19 cellular contexts compared by ENCODE assay signal in genomic region chr2:167136876-167137579, GRCh38.
DNase-seq lines count a peak whose midpoint lies in the region; ATAC-seq, FAIRE-seq and TF ChIP-seq lines count a peak whose summit lies in the region.
"Had no signal": no experiment of that assay in that cellular context is flagged by ENCODE, and none has a peak within 500 bp of the region (broad histone marks: within the 10 kb centered on the region; RNA-seq: fewer than 3 reads in every experiment).

No MANE protein-coding gene starts in this region.

- POLR2A ChIA-PET in MCF 10A (lab: Yijun Ruan, JAX), result no interaction called here

- H3K4me2 ChIP-seq in mammary epithelial cell (ENCODE audit: insufficient read depth, low read depth, low read length) (peak overlapping the region; percentile 40), trophoblast cell (ENCODE audit: low read length) (no peak overlapping the region)
- H3K4me2 ChIP-seq: GM23338 had no signal

- intact Hi-C loops in mammary epithelial cell (cut with micrococcal nuclease), result loop anchor here (10.0 kb wide), 1 partner anchor 158 kb away; the partner anchor contains the start of gene B3GALT1
- intact Hi-C loops in MCF 10A (cut with micrococcal nuclease), result no loop called here

- H2BK12ac ChIP-seq in trophoblast cell (ENCODE audit: low read length), result no peak overlapping the region

- H4K91ac ChIP-seq in trophoblast cell (ENCODE audit: low read depth, low read length), result no peak overlapping the region

- H4K20me1 ChIP-seq in mammary epithelial cell (ENCODE audit: insufficient read depth, low read length), result no peaks in the 10 kb centered on the region

- H3K18ac ChIP-seq in trophoblast cell (ENCODE audit: low read length), result no peak overlapping the region

- no peaks in the 10 kb centered on the region for H3K9me3 Mint-ChIP-seq in MCF 10A (ENCODE audit: unreplicated experiment)
- no peaks in the 10 kb centered on the region for H3K9me3 Mint-ChIP-seq in endothelial cell (ENCODE audit: unreplicated experiment)
- H3K9me3 Mint-ChIP-seq: GM23338 had no signal

- BruUV-seq in mammary epithelial cell (replicated peaks; lab: Mats Ljungman, UMichigan), result no TSS peak
- BruUV-seq in MCF 10A (replicated peaks; lab: Mats Ljungman, UMichigan), result no TSS peak

- no peak overlapping the region for H4K8ac ChIP-seq in trophoblast cell (ENCODE audit: low read depth, low read length)

- no peak overlapping the region for H2BK5ac ChIP-seq in trophoblast cell (ENCODE audit: low read depth, low read length, poor library complexity)

- no peak overlapping the region for H3K23ac ChIP-seq in trophoblast cell (ENCODE audit: low read length)

- H3K36me3 Mint-ChIP-seq in MCF 10A (ENCODE audit: insufficient read depth, unreplicated experiment), result no peaks in the 10 kb centered on the region
- H3K36me3 Mint-ChIP-seq in endothelial cell (ENCODE audit: low read depth, unreplicated experiment), result no peaks in the 10 kb centered on the region

- H2AFZ ChIP-seq in mammary epithelial cell (ENCODE audit: low read depth, low read length) (peak overlapping the region; percentile 77), trophoblast cell (ENCODE audit: insufficient read depth, low read length, poor library complexity) (no peak overlapping the region)
- H2AFZ ChIP-seq: GM23338 had no signal

- H3K4ac ChIP-seq in trophoblast cell (ENCODE audit: low read depth, low read length), result no peak overlapping the region

- CTCF ChIA-PET in mammary epithelial cell (lab: Charles Lee; ENCODE audit: low non-redundant PET), result no interaction called here
- CTCF ChIA-PET in MCF 10A (lab: Yijun Ruan, JAX), result no interaction called here

- in situ Hi-C loops in mammary epithelial cell (cut with MboI; ENCODE audit: low sequenced_read_pairs in 2 of 2), result no loop called here

- H3K4me1 Mint-ChIP-seq in MCF 10A (ENCODE audit: insufficient read depth, unreplicated experiment), result peaks cover 19% of the 10 kb centered on the region
- peaks cover 23% of the 10 kb centered on the region for H3K4me1 Mint-ChIP-seq in endothelial cell (ENCODE audit: unreplicated experiment)

- TF ChIP-seq CTCF in mammary epithelial cell (conservative IDR thresholded peaks at IDR 0.05 in 1 of 2, IDR thresholded peaks at IDR 0.05 in 1 of 2; ENCODE audit: extremely low read depth in 1 of 2, insufficient read depth in 1 of 2, low read depth in 1 of 2, low read length in 2 of 2), result no peak
- TF ChIP-seq CTCF in MCF 10A (IDR thresholded peaks at IDR 0.05; ENCODE audit: unreplicated experiment), result no peak
- TF ChIP-seq CTCF in endothelial cell (IDR thresholded peaks at IDR 0.05; ENCODE audit: unreplicated experiment), result no peak

- H3K79me2 ChIP-seq in mammary epithelial cell (ENCODE audit: insufficient read depth, low read length), result no peaks in the 10 kb centered on the region
- H3K79me2 ChIP-seq in trophoblast cell (ENCODE audit: control insufficient read depth, insufficient read depth, low read length, poor library complexity), result no peaks in the 10 kb centered on the region

- H3K36me3 ChIP-seq in mammary epithelial cell (ENCODE audit: insufficient read depth, low read length), result no peaks in the 10 kb centered on the region
- no peaks in the 10 kb centered on the region for H3K36me3 ChIP-seq in trophoblast cell (ENCODE audit: control insufficient read depth in 1 of 2, insufficient read depth in 2 of 2, low read length in 2 of 2)

- peaks cover 50% of the 10 kb centered on the region for H3K4me1 ChIP-seq in mammary epithelial cell (ENCODE audit: insufficient read depth, low read length)
- no peaks in the 10 kb centered on the region for H3K4me1 ChIP-seq in trophoblast cell (ENCODE audit: control insufficient read depth in 1 of 2, insufficient read depth in 2 of 2, low read length in 2 of 2)

- no peaks in the 10 kb centered on the region for H3K79me1 ChIP-seq in trophoblast cell (ENCODE audit: low read length)

- no peak overlapping the region for H3K4me3 ChIP-seq in mammary epithelial cell (replicated peaks in 1 of 3; ENCODE audit: insufficient read depth in 1 of 3, low read depth in 2 of 3, low read length in 3 of 3)
- H3K4me3 ChIP-seq in trophoblast cell (ENCODE audit: low read depth, low read length), result no peak overlapping the region
- H3K4me3 ChIP-seq: GM23338 had no signal

- 22% methylated on average over 4 of the region's 5 CpGs for WGBS in mammary epithelial cell (ENCODE audit: low coverage, missing lambda C conversion rate)
- WGBS in trophoblast cell (ENCODE audit: extremely low coverage, insufficient coverage, insufficient read length), result no CpG with 5 or more reads among the region's 5 CpGs

- H4K12ac ChIP-seq in trophoblast cell (ENCODE audit: low read depth, low read length), result no peak overlapping the region

- no peak overlapping the region for H2BK120ac ChIP-seq in trophoblast cell (ENCODE audit: insufficient read depth, low read length, poor library complexity)

- dilution Hi-C loops in mammary epithelial cell (cut with HindIII; ENCODE audit: low sequenced_read_pairs), result no loop called here

- ATAC-seq in GM21825 (IDR thresholded peaks at IDR 0.05; ENCODE audit: unreplicated experiment), result no peak
- ATAC-seq: GM23338 had no signal

- no peaks in the 10 kb centered on the region for H3K27me3 Mint-ChIP-seq in MCF 10A (ENCODE audit: insufficient read depth, unreplicated experiment)
- H3K27me3 Mint-ChIP-seq in endothelial cell (ENCODE audit: unreplicated experiment), result no peaks in the 10 kb centered on the region

- no peak overlapping the region for H2AK5ac ChIP-seq in trophoblast cell (ENCODE audit: low read length)

- DNase-seq in mammary epithelial cell, result peak; percentile 12
- DNase-seq in MCF 10A (ENCODE audit: unreplicated experiment), result no peak
- DNase-seq in endothelial cell (ENCODE audit: low spot score), result no peak
- DNase-seq in kidney tubule cell (ENCODE audit: low spot score), result peak; percentile 3
- no peak for DNase-seq in GM19239 (ENCODE audit: insufficient read length, low spot score)
- DNase-seq in NCI-H1694 (lab: John Stamatoyannopoulos, UW), result no peak
- no peak for DNase-seq in trophoblast cell
- DNase-seq: 8988T; DND-41; KBM-7; NCI-H1417 treated with DMSO at 0.1 percent for 48 hours; NCI-H1930; NCI-H2171; NCI-H526 treated with DMSO at 0.1 percent for 48 hours; NK-92 treated with Interleukin-12 subunit alpha and Interleukin-12 subunit beta, amount 100 ng/mL, for 24 hours; SHP77 had no signal

- H3K27ac Mint-ChIP-seq in MCF 10A (ENCODE audit: low read depth, unreplicated experiment), result no peak overlapping the region
- peak overlapping the region; percentile 39 for H3K27ac Mint-ChIP-seq in endothelial cell (ENCODE audit: unreplicated experiment)
- H3K27ac Mint-ChIP-seq: GM23338 had no signal

- H3K9me3 ChIP-seq in mammary epithelial cell (replicated peaks; ENCODE audit: insufficient read depth, low read length), result no peaks in the 10 kb centered on the region
- no peaks in the 10 kb centered on the region for H3K9me3 ChIP-seq in trophoblast cell (ENCODE audit: insufficient read depth, low read depth, low read length)

- H3K27me3 ChIP-seq in mammary epithelial cell (ENCODE audit: insufficient read depth, low read length) (no peaks in the 10 kb centered on the region), trophoblast cell (ENCODE audit: insufficient read depth, low read length) (no peaks in the 10 kb centered on the region)

- no peak overlapping the region for H3K14ac ChIP-seq in trophoblast cell (ENCODE audit: low read length)

- H3K9ac ChIP-seq in mammary epithelial cell (ENCODE audit: insufficient read depth, low read length), result no peak overlapping the region
- H3K9ac ChIP-seq in trophoblast cell (ENCODE audit: low read length), result no peak overlapping the region

- FAIRE-seq in GM19239 (lab: Jason Lieb, UNC), result no peak
- FAIRE-seq: G401.6 had no signal

- H3K4me3 Mint-ChIP-seq in MCF 10A (ENCODE audit: unreplicated experiment) (no peak overlapping the region), endothelial cell (ENCODE audit: unreplicated experiment) (peak overlapping the region; percentile 3)
- H3K4me3 Mint-ChIP-seq: GM23338 had no signal

- no peak overlapping the region for H3K27ac ChIP-seq in mammary epithelial cell (ENCODE audit: insufficient read depth, low read depth, low read length)
- no peak overlapping the region for H3K27ac ChIP-seq in trophoblast cell (ENCODE audit: low read depth, low read length)

Comparison
In these comparisons a context has a peak if more than half of its experiments do, and no peak if none do; other contexts are left out.
1. DNase-seq: peak in mammary epithelial cell (single experiment) and kidney tubule cell (single experiment); none in MCF 10A (single experiment), endothelial cell (single experiment), GM19239 (single experiment), NCI-H1694 (single experiment) and trophoblast cell (0 of 2).